Comparison of ENCODE assay signal across 8 cellular contexts in the genomic region with DNA sequence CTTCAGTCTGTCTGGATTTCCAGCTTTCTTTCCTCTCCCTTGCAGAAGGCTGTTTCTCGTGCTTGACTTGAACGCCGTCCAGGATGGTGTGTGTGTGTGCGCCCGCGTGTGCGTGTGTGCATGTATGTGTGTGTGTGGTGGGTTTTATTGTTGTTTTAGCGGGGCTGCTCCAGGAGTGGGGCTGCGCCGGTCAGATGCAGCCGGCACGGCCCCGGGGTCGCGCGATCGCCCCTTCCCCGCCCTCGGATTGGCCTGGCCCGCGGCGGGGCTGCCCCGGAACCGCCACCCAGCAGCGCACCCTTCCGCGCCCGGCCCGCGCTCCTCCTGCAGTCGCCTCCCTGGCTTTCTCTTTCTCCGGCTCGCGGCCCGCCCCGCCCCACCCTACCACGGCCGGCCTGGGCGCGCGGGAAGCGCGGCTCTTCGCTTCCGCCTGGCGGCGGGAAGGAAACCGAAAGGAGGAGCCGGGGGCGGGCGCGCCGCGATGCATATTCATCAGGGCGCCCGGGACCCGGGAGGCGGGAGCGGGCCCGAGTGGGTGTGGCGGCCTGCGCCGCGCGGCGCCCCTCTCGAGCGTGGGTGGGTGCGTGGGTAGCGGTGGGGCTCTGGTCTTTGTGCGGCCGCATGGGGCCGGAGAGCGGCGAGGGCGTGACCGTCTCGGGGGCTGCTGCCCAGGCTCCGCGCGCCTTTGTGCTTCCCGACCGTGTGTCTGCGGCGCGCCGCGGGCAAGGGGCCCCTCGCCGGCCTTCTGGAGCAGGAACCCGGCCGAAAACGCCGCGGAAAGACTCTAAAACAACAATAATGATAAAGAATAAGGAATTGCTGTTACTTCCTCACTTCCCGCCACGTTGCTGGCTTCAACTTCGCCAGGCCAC. TPM values are rescaled to one million over a fixed set of nuclear protein-coding genes. Genes with fewer than 3 reads are reported as not detected.
DNase-seq lines count a peak whose midpoint lies in the region; ATAC-seq, FAIRE-seq and TF ChIP-seq lines count a peak whose summit lies in the region.

No MANE protein-coding gene starts in this region.

- H3K23me2 ChIP-seq in H1 (ENCODE audit: low read depth, low read length), result peaks cover 5% of the 10 kb centered on the region; the same call in 1 of the 2 replicates

- TF ChIP-seq CTCF in H1 (IDR thresholded peaks at IDR 0.05; ENCODE audit: control extremely low read depth in 1 of 3, insufficient read depth in 1 of 3, low read depth in 1 of 3, low read length in 3 of 3), result peak in 2 of 3 experiments; percentile 14 to 39; a peak in 2 of 4 replicates

- no peaks in the 10 kb centered on the region for H3K36me3 Mint-ChIP-seq in CD4-positive, CD25-positive, alpha-beta regulatory T cell

- H4K5ac ChIP-seq in H1 (ENCODE audit: insufficient read length, low read depth, low read length), result peak overlapping the region; percentile 85

- peak overlapping the region; percentile 91 for H4K91ac ChIP-seq in H1 (replicated peaks; ENCODE audit: insufficient read length, low read length)

- H3K4ac ChIP-seq in H1 (replicated peaks; ENCODE audit: insufficient read length, low read depth, low read length), result peak overlapping the region; percentile 75

- peak; percentile 41 to 66 for TF ChIP-seq RAD21 in H1 (IDR thresholded peaks at IDR 0.05 in 1 of 2, conservative IDR thresholded peaks at IDR 0.05 in 1 of 2; ENCODE audit: low read depth in 2 of 2, low read length in 2 of 2)

- no peaks in the 10 kb centered on the region for H4K20me1 ChIP-seq in H1 (replicated peaks in 1 of 2; ENCODE audit: control insufficient read depth in 1 of 2, insufficient read depth in 2 of 2, low read length in 2 of 2)

- peak; percentile 36 to 86 (median 40) for DNase-seq in CD4-positive, CD25-positive, alpha-beta regulatory T cell
- peak; percentile 79 for DNase-seq in GM19239 (ENCODE audit: insufficient read length, low spot score)
- DNase-seq in NCI-H748 (lab: John Stamatoyannopoulos, UW; ENCODE audit: unreplicated experiment), result peak; percentile 98
- DNase-seq in activated CD8-positive, alpha-beta memory T cell treated with anti-CD3 and anti-CD28 coated beads for 24 hours, result peak; percentile 85
- DNase-seq in H1 (ENCODE audit: low read depth in 1 of 2, low spot score in 2 of 2), result peak in 1 of 2 experiments; percentile 89
- DNase-seq in mesenteric fat pad (ENCODE audit: low spot score), result peak; percentile 98
- DNase-seq in stimulated activated CD8-positive, alpha-beta memory T cell treated with anti-CD3 and anti-CD28 coated beads, Interleukin-15, amount 100 ng/mL, for 1 hour (ENCODE audit: low read depth), result peak; percentile 17

- H4K8ac ChIP-seq in H1 (ENCODE audit: extremely low read depth, insufficient read depth, low read length), result peak overlapping the region; percentile 94

- H3K27ac Mint-ChIP-seq in CD4-positive, CD25-positive, alpha-beta regulatory T cell, result peak overlapping the region in 1 of 3 donors; percentile 7

- H2BK20ac ChIP-seq in H1 (ENCODE audit: low read length), result no peak overlapping the region

- H3K9me3 ChIP-seq in CD4-positive, CD25-positive, alpha-beta regulatory T cell (ENCODE audit: control insufficient read depth in 2 of 2, low read length in 2 of 2), result no peaks in the 10 kb centered on the region
- no peaks in the 10 kb centered on the region for H3K9me3 ChIP-seq in H1 (ENCODE audit: insufficient read depth in 2 of 2, low read depth in 1 of 2, low read length in 1 of 2)

- H3K9ac ChIP-seq in H1 (replicated peaks in 1 of 4; ENCODE audit: extremely low read depth in 1 of 4, low read depth in 3 of 4, low read length in 3 of 4), result peak overlapping the region; percentile 60 to 89 (median 79)

- 0 out of 2 replicates have a peak overlapping the region, but pooled peaks have one; percentile 25 for H2BK15ac ChIP-seq in H1 (ENCODE audit: low read length)

- H3K79me1 ChIP-seq in H1 (ENCODE audit: low read depth, low read length), result no peaks in the 10 kb centered on the region

- H3K27me3 Mint-ChIP-seq in CD4-positive, CD25-positive, alpha-beta regulatory T cell, result peaks cover 58% of the 10 kb centered on the region

- ATAC-seq in CD4-positive, CD25-positive, alpha-beta regulatory T cell (ENCODE audit: low read depth in 2 of 2), result peak; percentile 73 to 74
- peak; percentile 87 for ATAC-seq in HG03432 (IDR thresholded peaks at IDR 0.05; ENCODE audit: unreplicated experiment)

- peak overlapping the region; percentile 72 for H2AFZ ChIP-seq in H1 (ENCODE audit: low read length)

- H3K9me3 Mint-ChIP-seq in CD4-positive, CD25-positive, alpha-beta regulatory T cell, result peaks cover 0 to 15% (median 0%) of the 10 kb centered on the region in 7 donors

- H3K4me3 Mint-ChIP-seq in CD4-positive, CD25-positive, alpha-beta regulatory T cell, result peak overlapping the region; percentile 85 to 92 (median 89)

- 0% methylated on average over 42 of the region's 98 CpGs; no CpG with 5 or more reads in 1 of the 2 experiments for WGBS in H1 (ENCODE audit: extremely low coverage in 1 of 2, insufficient coverage in 1 of 2, insufficient read length in 1 of 2, insufficient replicate concordance in 2 of 2, low coverage in 1 of 2, low lambda C conversion rate in 2 of 2, missing lambda C conversion rate in 1 of 2), 2 experiments

- CTCF ChIA-PET in H1 (lab: Charles Lee; ENCODE audit: partially characterized antibody), result interaction anchor here (0.6 to 0.7 kb wide), 2 partner anchors 585 to 895 kb away, joined by 3 read pairs; no protein-coding TSS in a partner anchor

- no peak overlapping the region for H3K27ac ChIP-seq in CD4-positive, CD25-positive, alpha-beta regulatory T cell (ENCODE audit: insufficient read depth, low read length, poor library complexity, severe bottlenecking)
- H3K27ac ChIP-seq in H1 (ENCODE audit: low read depth, low read length), result peak overlapping the region; percentile 78; the same call in 1 of the 2 replicates

- H2AK5ac ChIP-seq in H1 (ENCODE audit: low read depth, low read length), result no peak overlapping the region

- no peak overlapping the region for H3K14ac ChIP-seq in H1 (ENCODE audit: insufficient read length)

- H3K36me3 ChIP-seq in CD4-positive, CD25-positive, alpha-beta regulatory T cell (ENCODE audit: control insufficient read depth, insufficient read depth, low read length), result no peaks in the 10 kb centered on the region
- H3K36me3 ChIP-seq in H1 (ENCODE audit: control insufficient read depth in 2 of 4, insufficient read depth in 4 of 4, low read length in 3 of 4), result no peaks in the 10 kb centered on the region

- no peak overlapping the region for H3K23ac ChIP-seq in H1 (ENCODE audit: insufficient read length)

- POLR2A ChIA-PET in H1 (lab: Charles Lee; ENCODE audit: partially characterized antibody), result interaction anchor here (0.6 to 0.8 kb wide), 3 partner anchors 10 to 243 kb away, joined by 3 read pairs; no protein-coding TSS in a partner anchor

- H3K4me2 ChIP-seq in H1 (ENCODE audit: insufficient read depth in 1 of 2, low read depth in 2 of 2, low read length in 2 of 2), result peak overlapping the region; percentile 87 to 90

- H3K79me2 ChIP-seq in H1 (ENCODE audit: control insufficient read depth in 1 of 2, insufficient read depth in 2 of 2, low read length in 2 of 2), result no peaks in the 10 kb centered on the region; a peak in 1 of 4 replicates

- peak overlapping the region; percentile 68 for H3K4me3 ChIP-seq in CD4-positive, CD25-positive, alpha-beta regulatory T cell (ENCODE audit: low read depth, low read length)
- peak overlapping the region; percentile 68 to 84 (median 72) for H3K4me3 ChIP-seq in H1 (ENCODE audit: extremely low read depth in 1 of 4, insufficient read depth in 2 of 4, low read depth in 3 of 4, low read length in 4 of 4)

- peak overlapping the region; percentile 39 for H3K56ac ChIP-seq in H1 (replicated peaks; ENCODE audit: insufficient read length, low read depth, low read length)

- peaks cover 19% of the 10 kb centered on the region for H3K27me3 ChIP-seq in CD4-positive, CD25-positive, alpha-beta regulatory T cell (ENCODE audit: control insufficient read depth, insufficient read depth, low read length)
- peaks cover 0 to 5% (median 2%) of the 10 kb centered on the region in 4 experiments; a peak in 2 of 7 replicates for H3K27me3 ChIP-seq in H1 (replicated peaks in 1 of 4; ENCODE audit: control insufficient read depth in 3 of 4, extremely low read depth in 1 of 4, insufficient read depth in 3 of 4, low read length in 3 of 4)

- peaks cover 4% of the 10 kb centered on the region for H3K4me1 ChIP-seq in CD4-positive, CD25-positive, alpha-beta regulatory T cell (ENCODE audit: control insufficient read depth, insufficient read depth, low read length, poor library complexity, severe bottlenecking)
- peaks cover 11 to 30% (median 14%) of the 10 kb centered on the region in 4 experiments for H3K4me1 ChIP-seq in H1 (replicated peaks in 1 of 4; ENCODE audit: control insufficient read depth in 3 of 4, insufficient read depth in 4 of 4, low read length in 3 of 4)

- H2BK120ac ChIP-seq in H1 (replicated peaks; ENCODE audit: low read depth, low read length), result peak overlapping the region; percentile 61

- H2BK5ac ChIP-seq in H1 (ENCODE audit: low read depth, low read length), result peak overlapping the region; percentile 86

- TF ChIP-seq EP300 in H1 (IDR thresholded peaks at IDR 0.05; ENCODE audit: borderline replicate concordance in 1 of 2, low read depth in 2 of 2, low read length in 2 of 2), result no peak

- peaks cover 6 to 29% (median 14%) of the 10 kb centered on the region in 4 donors for H3K4me1 Mint-ChIP-seq in CD4-positive, CD25-positive, alpha-beta regulatory T cell

- H3K18ac ChIP-seq in H1 (ENCODE audit: extremely low read depth, low read length), result peak overlapping the region; percentile 91; the same call in 1 of the 2 replicates

- peak; percentile 88 for FAIRE-seq in GM19239 (lab: Jason Lieb, UNC)
- no peak for FAIRE-seq in H1 (lab: Jason Lieb, UNC)

- peak overlapping the region; percentile 62; the same call in 1 of the 2 replicates for H2BK12ac ChIP-seq in H1 (ENCODE audit: low read depth, low read length)

- peak in 1 of 2 experiments; percentile 74; a peak in 2 of 3 replicates for TF ChIP-seq POLR2A in H1 (IDR thresholded peaks at IDR 0.05; ENCODE audit: control extremely low read depth in 1 of 2, low read depth in 2 of 2, low read length in 2 of 2)

TF ChIP-seq in H1, 55 proteins besides CTCF, POLR2A, EP300 and RAD21 (continues in another document):
- TF ChIP-seq KDM1A (IDR thresholded peaks at IDR 0.05; ENCODE audit: borderline replicate concordance, low read length), result no peak
- TF ChIP-seq SP4 (IDR thresholded peaks at IDR 0.05; ENCODE audit: low read length), result no peak

RNA-seq across cellular contexts. Expression of a gene that starts 8.5 kb away (rescaled TPM):
- total RNA-seq in CD4-positive, CD25-positive, alpha-beta regulatory T cell, result 0.20 TPM
- polyA plus RNA-seq in CD4-positive, CD25-positive, alpha-beta regulatory T cell, result not detected
- total RNA-seq in H1 (2021; fragmentation: NEBNext Ultra II Directional; extraction: Animal tissue kit (Norgen Biotek cat#: 25700)), result 11.6 and 13.1 TPM in 2 replicates
- 2.1 and 2.6 TPM in 2 replicates for polyA plus RNA-seq in H1 (2011; rRNA removed)
- polyA plus RNA-seq in H1 (2011; cell fraction: cytosol; rRNA removed), result 2.1 TPM
- polyA plus RNA-seq in H1 (2011; cell fraction: nucleus; rRNA removed), result 14.2 TPM
- 3.8 to 6.3 TPM (median 4.5 TPM) in 4 replicates for polyA plus RNA-seq in H1 (2012, experiment 1 of 2)
- polyA plus RNA-seq in H1 (2012, experiment 2 of 2), result 0.62 TPM
- polyA plus RNA-seq in H1 (2013, experiment 1 of 2), result 5.5 TPM
- polyA plus RNA-seq in H1 (2013, experiment 2 of 2), result 4.7 TPM
- 25.7 and 40.9 TPM in 2 replicates for polyA minus RNA-seq in H1 (2011; rRNA and poly(A)+ RNA removed)
- polyA minus RNA-seq in H1 (2011; cell fraction: cytosol; rRNA and poly(A)+ RNA removed), result 4.4 TPM
- 54.6 TPM for polyA minus RNA-seq in H1 (2011; cell fraction: nucleus; rRNA and poly(A)+ RNA removed)
- total RNA-seq in mesenteric fat pad, result 143 TPM

Comparison
In these comparisons a context has a peak if more than half of its experiments do, and no peak if none do; other contexts are left out.
1. RNA of a gene that starts 8.5 kb away (total RNA-seq): 143 TPM in mesenteric fat pad (single experiment) and 11.6 to 13.1 TPM in H1; 0.20 TPM in CD4-positive, CD25-positive, alpha-beta regulatory T cell (single experiment); every median in the first group is over 10 times any median in the second.